ENCODE assay signal across 33 cellular contexts in genomic region chr7:43137811-43138210, GRCh38. TPM values are rescaled to one million over a fixed set of nuclear protein-coding genes. Genes with fewer than 3 reads are reported as not detected.
DNase-seq lines count a peak whose midpoint lies in the region; ATAC-seq and TF ChIP-seq lines count a peak whose summit lies in the region.
"Had no signal": no experiment of that assay in that cellular context is flagged by ENCODE, and none has a peak within 500 bp of the region (broad histone marks: within the 10 kb centered on the region; RNA-seq: fewer than 3 reads in every experiment).

No MANE protein-coding gene starts in this region.

- POLR2A ChIA-PET in WTC11 (lab: Charles Lee) = no interaction called here

- peak; percentile 17 for DNase-seq in A172 (ENCODE audit: low spot score)
- peak; percentile 84 for DNase-seq in GM04503 (ENCODE audit: low read depth)
- DNase-seq in WTC11 (ENCODE audit: low spot score) = no peak
- DNase-seq in fibroblast of peridontal ligament (ENCODE audit: extremely low read depth) = peak; percentile 12
- no peak for DNase-seq in NCI-H146 treated with DMSO at 0.1 percent for 48 hours (lab: John Stamatoyannopoulos, UW; ENCODE audit: unreplicated experiment)
- no peak for DNase-seq in NCI-H446 treated with DMSO at 0.1 percent for 48 hours (lab: John Stamatoyannopoulos, UW)
- no peak for DNase-seq in HT-29 (ENCODE audit: low spot score)
- DNase-seq: 8988T; activated CD4-positive, alpha-beta T cell treated with anti-CD3 and anti-CD28 coated beads, Interleukin-2, amount 50 U/mL, for 4 hours; activated CD8-positive, alpha-beta memory T cell treated with anti-CD3 and anti-CD28 coated beads, Interleukin-2, amount 10 ng/mL, durations not matched to agents 7 days and 5 days; activated naive CD4-positive, alpha-beta T cell; activated T-cell treated with anti-CD3 and anti-CD28 coated beads, Interleukin-2, amount 50 U/mL, for 72 hours; adrenal gland; body of pancreas; CD8-positive, alpha-beta memory T cell; dermis blood vessel endothelial cell; hypothalamus; immature natural killer cell; KG1; left colon; MM.1S; NCI-H1105 treated with DMSO at 0.1 percent for 48 hours; NCI-H2029; NCI-H524 treated with DMSO at 0.1 percent for 48 hours; OCI-M1; retina; stimulated activated naive CD4-positive, alpha-beta T cell; T-helper 17 cell; testis had no signal

- no peak for TF ChIP-seq CTCF in WTC11 (IDR thresholded peaks at IDR 0.05)

- H3K27ac Mint-ChIP-seq in WTC11 = peak overlapping the region; percentile 51; the same call in 1 of the 2 replicates
- H3K27ac Mint-ChIP-seq: activated CD8-positive, alpha-beta memory T cell treated with anti-CD3 and anti-CD28 coated beads, Interleukin-2, amount 10 ng/mL, durations not matched to agents 7 days and 5 days; activated T-cell treated with anti-CD3 and anti-CD28 coated beads, Interleukin-2, amount 50 U/mL, for 72 hours; B cell; CD8-positive, alpha-beta memory T cell; immature natural killer cell; T-helper 17 cell had no signal

- CTCF ChIA-PET in WTC11 (lab: Charles Lee) = interaction anchor here (1.0 to 4.6 kb wide), 3 partner anchors 30 to 123 kb away, joined by 3 to 23 read pairs (median 4); no protein-coding TSS in a partner anchor

- H3K4me3 Mint-ChIP-seq in WTC11 = no peak overlapping the region
- H3K4me3 Mint-ChIP-seq: activated CD8-positive, alpha-beta memory T cell treated with anti-CD3 and anti-CD28 coated beads, Interleukin-2, amount 10 ng/mL, durations not matched to agents 7 days and 5 days; activated T-cell treated with anti-CD3 and anti-CD28 coated beads, Interleukin-2, amount 50 U/mL, for 72 hours; B cell; CD8-positive, alpha-beta memory T cell; central memory CD8-positive, alpha-beta T cell; immature natural killer cell; T-helper 17 cell had no signal

- H3K36me3 Mint-ChIP-seq in WTC11 = no peaks in the 10 kb centered on the region
- H3K36me3 Mint-ChIP-seq: activated CD8-positive, alpha-beta memory T cell treated with anti-CD3 and anti-CD28 coated beads, Interleukin-2, amount 10 ng/mL, durations not matched to agents 7 days and 5 days; CD8-positive, alpha-beta memory T cell; immature natural killer cell had no signal

- ATAC-seq in WTC11 (no peak), GM21367 (IDR thresholded peaks at IDR 0.05; ENCODE audit: unreplicated experiment) (no peak)
- ATAC-seq: activated CD8-positive, alpha-beta memory T cell treated with anti-CD3 and anti-CD28 coated beads, Interleukin-2, amount 10 ng/mL, durations not matched to agents 7 days and 5 days; activated T-cell treated with anti-CD3 and anti-CD28 coated beads, Interleukin-2, amount 50 U/mL, for 72 hours; body of pancreas; left colon; T-helper 17 cell had no signal

- no peaks in the 10 kb centered on the region for H3K27me3 Mint-ChIP-seq in WTC11 (ENCODE audit: low read depth)

- H3K4me1 Mint-ChIP-seq in WTC11 = peaks cover 71% of the 10 kb centered on the region
- H3K4me1 Mint-ChIP-seq: activated CD8-positive, alpha-beta memory T cell treated with anti-CD3 and anti-CD28 coated beads, Interleukin-2, amount 10 ng/mL, durations not matched to agents 7 days and 5 days; B cell; CD8-positive, alpha-beta memory T cell; central memory CD8-positive, alpha-beta T cell; immature natural killer cell; T-helper 17 cell had no signal

- H3K9me3 Mint-ChIP-seq in WTC11 = no peaks in the 10 kb centered on the region
- H3K9me3 Mint-ChIP-seq: activated T-cell treated with anti-CD3 and anti-CD28 coated beads, Interleukin-2, amount 50 U/mL, for 72 hours; CD8-positive, alpha-beta memory T cell; central memory CD8-positive, alpha-beta T cell; immature natural killer cell had no signal

TF ChIP-seq in WTC11, 78 proteins besides CTCF, POLR2A, EP300 and RAD21:
- TF ChIP-seq GRHL2 (CRISPR knock-in tag; IDR thresholded peaks at IDR 0.05; ENCODE audit: insufficient replicate concordance, severe bottlenecking) = no peak
- TF ChIP-seq ATF1 (CRISPR knock-in tag; IDR thresholded peaks at IDR 0.05) = no peak
- TF ChIP-seq ZNF219 (CRISPR knock-in tag; IDR thresholded peaks at IDR 0.05; ENCODE audit: borderline replicate concordance) = no peak
- no peak for TF ChIP-seq PREB (CRISPR knock-in tag; IDR thresholded peaks at IDR 0.05; ENCODE audit: borderline replicate concordance)
- no peak for TF ChIP-seq ZNF232 (CRISPR knock-in tag; IDR thresholded peaks at IDR 0.05)
- no peak for TF ChIP-seq JUN (CRISPR knock-in tag; IDR thresholded peaks at IDR 0.05)
- no peak for TF ChIP-seq ETV6 (CRISPR knock-in tag; IDR thresholded peaks at IDR 0.05)
- no peak for TF ChIP-seq ELF4 (CRISPR knock-in tag; IDR thresholded peaks at IDR 0.05; ENCODE audit: low read depth)
- TF ChIP-seq PRDM15 (CRISPR knock-in tag; IDR thresholded peaks at IDR 0.05) = no peak
- TF ChIP-seq ZNF396 (CRISPR knock-in tag; IDR thresholded peaks at IDR 0.05; ENCODE audit: borderline replicate concordance) = no peak
- TF ChIP-seq SMAD3 (CRISPR knock-in tag; IDR thresholded peaks at IDR 0.05; ENCODE audit: borderline replicate concordance) = no peak
TF ChIP-seq in WTC11: peak in this region for 0.

RNA-seq across cellular contexts. Expression of gene HECW1, which starts 25.4 kb away (rescaled TPM):
- total RNA-seq in A172 (2014; rRNA removed; shearing (Covaris generic)) = 26.5 and 36.2 TPM in 2 replicates
- 4.9 to 6.1 TPM (median 5.4 TPM) in 3 replicates for total RNA-seq in WTC11 (2021)
- total RNA-seq in HT-29 (2014; rRNA removed; shearing (Covaris generic)) = not detected in 2 replicates
- total RNA-seq: activated CD8-positive, alpha-beta memory T cell treated with anti-CD3 and anti-CD28 coated beads, Interleukin-2, amount 10 ng/mL, durations not matched to agents 7 days and 5 days; activated T-cell treated with anti-CD3 and anti-CD28 coated beads, Interleukin-2, amount 50 U/mL, for 72 hours; B cell; CD8-positive, alpha-beta memory T cell; dermis blood vessel endothelial cell; SK-MEL-5; T-helper 17 cell had no signal

Comparison
In these comparisons a context has a peak if more than half of its experiments do, and no peak if none do; other contexts are left out.
1. DNase-seq: peak in A172 (single experiment), GM04503 (single experiment) and fibroblast of peridontal ligament (single experiment); none in WTC11 (single experiment), NCI-H146 treated with DMSO at 0.1 percent for 48 hours (single experiment), NCI-H446 treated with DMSO at 0.1 percent for 48 hours (single experiment) and HT-29 (single experiment).